35 cellular contexts compared by ENCODE assay signal in genomic region chr13:48120246-48120645, GRCh38.
"Had no signal": no experiment of that assay in that cellular context is flagged by ENCODE, and none has a peak within 500 bp of the region (broad histone marks: within the 10 kb centered on the region; RNA-seq: fewer than 3 reads in every experiment).

No MANE protein-coding gene starts in this region.

- DNase-seq: activated B cell treated with CpG ODN at 0.5 μM for 24 hours; activated CD4-positive, alpha-beta memory T cell treated with anti-CD3 and anti-CD28 coated beads for 36 hours; activated CD4-positive, alpha-beta T cell treated with anti-CD3 and anti-CD28 coated beads for 4 hours; activated CD4-positive, alpha-beta T cell treated with anti-CD3 and anti-CD28 coated beads, Interleukin-2, amount 10 ng/mL, durations not matched to agents 24 days and 14 days; activated CD4-positive, alpha-beta T cell treated with anti-CD3 and anti-CD28 coated beads, Interleukin-2, amount 50 U/mL, for 1 hour; activated CD4-positive, alpha-beta T cell treated with anti-CD3 and anti-CD28 coated beads, Interleukin-2, amount 50 U/mL, for 4 hours; activated CD4-positive, CD25-positive, alpha-beta regulatory T cell treated with anti-CD3 and anti-CD28 coated beads, Interleukin-2, amount 50 U/mL, for 72 hours; activated CD8-positive, alpha-beta memory T cell treated with anti-CD3 and anti-CD28 coated beads, Interleukin-2, amount 50 U/mL, for 4 hours; activated CD8-positive, alpha-beta T cell treated with anti-CD3 and anti-CD28 coated beads for 36 hours; activated effector memory CD4-positive, alpha-beta T cell treated with anti-CD3 and anti-CD28 coated beads, Interleukin-2, amount 50 U/mL, for 16 hours; activated gamma-delta T cell treated with Interleukin-2 at 50 U/mL for 16 hours; activated naive CD4-positive, alpha-beta T cell; activated naive CD4-positive, alpha-beta T cell treated with anti-CD3 and anti-CD28 coated beads for 36 hours; activated naive CD4-positive, alpha-beta T cell treated with anti-CD3 and anti-CD28 coated beads, Interleukin-2, amount 50 U/mL, for 16 hours; activated naive CD8-positive, alpha-beta T cell treated with anti-CD3 and anti-CD28 coated beads for 36 hours; activated T-cell treated with anti-CD3 and anti-CD28 coated beads for 4 hours; activated T-cell treated with anti-CD3 and anti-CD28 coated beads, Interleukin-2, amount 50 U/mL, for 1 hour; activated T-cell treated with anti-CD3 and anti-CD28 coated beads, Interleukin-2, amount 50 U/mL, for 4 hours; activated T-cell treated with anti-CD3 and anti-CD28 coated beads, Interleukin-2, amount 50 U/mL, for 72 hours; adrenal gland; amniotic stem cell; aorta; body of pancreas; brain microvascular endothelial cell; central memory CD4-positive, alpha-beta T cell; SW 1271; T-helper 1 cell; T-helper 2 cell; T-helper 9 cell had no signal

- H3K4me3 ChIP-seq: adrenal gland, body of pancreas, breast epithelium had no signal

- H3K36me3 ChIP-seq: adrenal gland, brain microvascular endothelial cell, breast epithelium had no signal

- H3K27ac ChIP-seq: adrenal gland, body of pancreas, brain microvascular endothelial cell, breast epithelium, VCaP had no signal

- H3K9me3 ChIP-seq: adrenal gland, body of pancreas, breast epithelium had no signal

- FAIRE-seq: astrocyte, TTC549 had no signal

- H3K4me1 ChIP-seq: body of pancreas had no signal

- ATAC-seq: activated CD8-positive, alpha-beta T cell treated with anti-CD3 and anti-CD28 coated beads for 36 hours; activated naive CD4-positive, alpha-beta T cell treated with anti-CD3 and anti-CD28 coated beads, Interleukin-2, amount 50 U/mL, for 72 hours; activated T-cell treated with anti-CD3 and anti-CD28 coated beads, Interleukin-2, amount 50 U/mL, for 4 hours; activated T-cell treated with anti-CD3 and anti-CD28 coated beads, Interleukin-2, amount 50 U/mL, for 72 hours; activated T-helper 17 cell treated with anti-CD3 and anti-CD28 coated beads, Interleukin-2, amount 50 U/mL, for 72 hours; body of pancreas had no signal

- H3K27me3 ChIP-seq: adrenal gland, body of pancreas, brain microvascular endothelial cell, breast epithelium had no signal
